In genomic region chr1:47442202-47442601, GRCh38 we compare ENCODE assay signal across 36 cellular contexts. TPM values are rescaled to one million over a fixed set of nuclear protein-coding genes. Genes with fewer than 3 reads are reported as not detected.
"Had no signal": no experiment of that assay in that cellular context is flagged by ENCODE, and none has a peak within 500 bp of the region (broad histone marks: within the 10 kb centered on the region; RNA-seq: fewer than 3 reads in every experiment).

No MANE protein-coding gene starts in this region.

- DNase-seq: activated B cell treated with CpG ODN at 0.5 μM for 24 hours; activated CD4-positive, alpha-beta memory T cell treated with anti-CD3 and anti-CD28 coated beads for 36 hours; activated CD4-positive, alpha-beta T cell treated with anti-CD3 and anti-CD28 coated beads for 4 hours; activated CD4-positive, alpha-beta T cell treated with anti-CD3 and anti-CD28 coated beads, Interleukin-2, amount 50 U/mL, for 1 hour; activated CD4-positive, CD25-positive, alpha-beta regulatory T cell treated with anti-CD3 and anti-CD28 coated beads, Interleukin-2, amount 50 U/mL, for 72 hours; activated CD8-positive, alpha-beta memory T cell treated with anti-CD3 and anti-CD28 coated beads, Interleukin-2, amount 50 U/mL, for 4 hours; activated gamma-delta T cell treated with Interleukin-2 at 50 U/mL for 16 hours; activated naive CD4-positive, alpha-beta T cell treated with anti-CD3 and anti-CD28 coated beads for 36 hours; activated T-cell treated with anti-CD3 and anti-CD28 coated beads for 4 hours; activated T-cell treated with anti-CD3 and anti-CD28 coated beads, Interleukin-2, amount 50 U/mL, for 4 hours; adrenal gland; body of pancreas; MM.1S; MV-4-11; NCI-H1092; NCI-H1436 treated with DMSO at 0.1 percent for 48 hours; NCI-H1694 treated with DMSO at 0.1 percent for 48 hours; NCI-H2029; NCI-H345; NCI-H524 treated with DMSO at 0.1 percent for 48 hours; RPMI8226; SHP77 treated with DMSO at 0.1 percent for 48 hours; T-cell; T-helper 2 cell; T-helper 9 cell had no signal

- H3K9me3 ChIP-seq: adrenal gland, body of pancreas, breast epithelium had no signal

- FAIRE-seq: astrocyte had no signal

- H3K4me1 ChIP-seq: adrenal gland, breast epithelium had no signal

- H3K36me3 ChIP-seq: adrenal gland, breast epithelium had no signal

- H3K4me3 ChIP-seq: body of pancreas, breast epithelium had no signal

- H3K27ac ChIP-seq: body of pancreas, breast epithelium, VCaP had no signal

- ATAC-seq: activated naive CD4-positive, alpha-beta T cell treated with anti-CD3 and anti-CD28 coated beads, Interleukin-2, amount 50 U/mL, for 72 hours; activated T-cell treated with anti-CD3 and anti-CD28 coated beads, Interleukin-2, amount 50 U/mL, for 4 hours; body of pancreas; Panc1; SK-N-SH treated with all-trans-retinoic acid at 6 μM for 48 hours; T-cell had no signal

RNA-seq across cellular contexts. Expression of gene FOXE3, which starts 26.1 kb away (rescaled TPM):
- total RNA-seq: activated B cell treated with CpG ODN at 0.5 μM for 24 hours; activated CD4-positive, alpha-beta memory T cell treated with anti-CD3 and anti-CD28 coated beads for 36 hours; activated naive CD4-positive, alpha-beta T cell treated with anti-CD3 and anti-CD28 coated beads for 36 hours; activated naive CD4-positive, alpha-beta T cell treated with anti-CD3 and anti-CD28 coated beads, Interleukin-2, amount 50 U/mL, for 72 hours; activated T-cell treated with anti-CD3 and anti-CD28 coated beads, Interleukin-2, amount 50 U/mL, for 4 hours; activated T-helper 1 cell treated with anti-CD3 and anti-CD28 coated beads, Interleukin-12 subunit alpha, Interleukin-12 subunit beta, Interleukin-2, Interleukin-4 antibody, amounts not matched to agents 30 ng/mL and 10 ng/mL and 1 ng/mL, durations not matched to agents 14 hours and 24 hours and 36 hours; adrenal gland; body of pancreas; breast epithelium; cardiac septum; LHCN-M2; NCI-H460; SK-MEL-5 had no signal
